ENCODE assay signal across 16 cellular contexts in genomic region chr18:24616638-24617037, GRCh38.
"Had no signal": no experiment of that assay in that cellular context is flagged by ENCODE, and none has a peak within 500 bp of the region (broad histone marks: within the 10 kb centered on the region; RNA-seq: fewer than 3 reads in every experiment).

No MANE protein-coding gene starts in this region.

- H3K27me3 Mint-ChIP-seq: activated CD4-positive, alpha-beta memory T cell treated with anti-CD3 and anti-CD28 coated beads for 36 hours; stimulated activated naive CD8-positive, alpha-beta T cell treated with anti-CD3 and anti-CD28 coated beads, Interleukin-15, amount 100 ng/mL, for 72 hours had no signal

- H3K27ac ChIP-seq: dorsolateral prefrontal cortex, gastroesophageal sphincter, spleen, upper lobe of left lung had no signal

- H3K27me3 ChIP-seq: dorsolateral prefrontal cortex, gastroesophageal sphincter, spleen, upper lobe of left lung had no signal

- H3K4me1 ChIP-seq: gastroesophageal sphincter, spleen, upper lobe of left lung had no signal

- DNase-seq: activated CD4-positive, alpha-beta memory T cell treated with anti-CD3 and anti-CD28 coated beads for 36 hours; activated CD4-positive, alpha-beta T cell treated with anti-CD3 and anti-CD28 coated beads for 1 hour; activated effector memory CD4-positive, alpha-beta T cell treated with Interleukin-2 at 50 U/mL for 16 hours; activated naive CD4-positive, alpha-beta T cell treated with anti-CD3 and anti-CD28 coated beads, Interleukin-2, amount 50 U/mL, for 16 hours; activated T-cell treated with anti-CD3 and anti-CD28 coated beads, Interleukin-2, amount 50 U/mL, for 4 hours; dorsolateral prefrontal cortex; endodermal cell; islet precursor cell; midbrain; spleen; stimulated activated naive CD8-positive, alpha-beta T cell treated with anti-CD3 and anti-CD28 coated beads, Interleukin-15, amount 100 ng/mL, for 72 hours; upper lobe of left lung had no signal

- H3K9me3 ChIP-seq: gastroesophageal sphincter, spleen, upper lobe of left lung had no signal

- ATAC-seq: activated T-cell treated with anti-CD3 and anti-CD28 coated beads, Interleukin-2, amount 50 U/mL, for 4 hours; gastroesophageal sphincter; left lobe of liver; sciatic nerve; stimulated activated naive CD8-positive, alpha-beta T cell treated with anti-CD3 and anti-CD28 coated beads, Interleukin-15, amount 100 ng/mL, for 72 hours had no signal

- H3K4me1 Mint-ChIP-seq: neural crest cell; stimulated activated naive CD8-positive, alpha-beta T cell treated with anti-CD3 and anti-CD28 coated beads, Interleukin-15, amount 100 ng/mL, for 72 hours had no signal

- H3K36me3 Mint-ChIP-seq: activated CD4-positive, alpha-beta memory T cell treated with anti-CD3 and anti-CD28 coated beads for 36 hours had no signal

- H3K4me3 ChIP-seq: dorsolateral prefrontal cortex, gastroesophageal sphincter, spleen, upper lobe of left lung had no signal

- H3K36me3 ChIP-seq: gastroesophageal sphincter, spleen, upper lobe of left lung had no signal

- H3K4me3 Mint-ChIP-seq: activated CD4-positive, alpha-beta memory T cell treated with anti-CD3 and anti-CD28 coated beads for 36 hours; activated T-cell treated with anti-CD3 and anti-CD28 coated beads, Interleukin-2, amount 50 U/mL, for 4 hours; endodermal cell; neural crest cell; stimulated activated naive CD8-positive, alpha-beta T cell treated with anti-CD3 and anti-CD28 coated beads, Interleukin-15, amount 100 ng/mL, for 72 hours had no signal

- H3K9me3 Mint-ChIP-seq: activated CD4-positive, alpha-beta memory T cell treated with anti-CD3 and anti-CD28 coated beads for 36 hours; activated T-cell treated with anti-CD3 and anti-CD28 coated beads, Interleukin-2, amount 50 U/mL, for 4 hours; neural crest cell; stimulated activated naive CD8-positive, alpha-beta T cell treated with anti-CD3 and anti-CD28 coated beads, Interleukin-15, amount 100 ng/mL, for 72 hours had no signal

- H3K27ac Mint-ChIP-seq: activated CD4-positive, alpha-beta memory T cell treated with anti-CD3 and anti-CD28 coated beads for 36 hours; endodermal cell; stimulated activated naive CD8-positive, alpha-beta T cell treated with anti-CD3 and anti-CD28 coated beads, Interleukin-15, amount 100 ng/mL, for 72 hours had no signal
